ENCODE assay signal across 24 cellular contexts in the genomic region with DNA sequence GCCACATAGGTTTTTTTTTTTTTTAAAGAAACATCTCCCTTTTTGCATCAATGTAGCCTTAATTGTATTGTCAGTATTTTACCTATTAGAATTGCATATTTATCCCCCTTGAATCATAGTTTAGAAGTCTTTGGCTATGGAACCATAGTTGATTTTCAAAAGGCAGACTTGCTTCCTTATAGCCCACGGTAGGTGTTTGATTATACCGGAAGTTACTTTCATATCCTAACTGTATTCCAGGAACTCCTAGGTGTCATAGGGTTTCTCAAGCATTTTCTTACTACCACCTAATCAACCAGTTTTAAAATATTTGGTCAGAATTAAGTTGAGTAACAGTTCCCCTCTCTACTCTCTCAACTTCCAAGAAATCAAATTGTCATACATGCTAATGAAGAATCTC.
"Had no signal": no experiment of that assay in that cellular context is flagged by ENCODE, and none has a peak within 500 bp of the region (broad histone marks: within the 10 kb centered on the region; RNA-seq: fewer than 3 reads in every experiment).

No MANE protein-coding gene starts in this region.

- H3K4me1 ChIP-seq: neural progenitor cell, right lobe of liver, vagina had no signal

- DNase-seq: hypothalamus; immature natural killer cell; kidney; lower lobe of right lung; mammary epithelial cell; mesenchymal stem cell; naive B cell; natural killer cell; nephron progenitor cell; occipital lobe; right lobe of liver; stimulated activated CD4-positive, alpha-beta T cell treated with anti-CD3 and anti-CD28 coated beads, Interleukin-2, amount 100 ng/mL, for 24 hours; stimulated activated CD4-positive, alpha-beta T cell treated with anti-CD3 and anti-CD28 coated beads, Interleukin-4, amount 100 ng/mL, for 1 hour; stimulated activated naive CD4-positive, alpha-beta T cell had no signal

- H3K27me3 Mint-ChIP-seq: type B pancreatic cell had no signal

- H3K4me1 Mint-ChIP-seq: immature natural killer cell, naive B cell, natural killer cell, nephron progenitor cell had no signal

- H3K4me3 ChIP-seq: lower lobe of right lung, neural progenitor cell, right atrium auricular region, right lobe of liver, smooth muscle cell, tibial nerve, vagina had no signal

- H3K27ac Mint-ChIP-seq: immature natural killer cell; naive B cell; natural killer cell; nephron progenitor cell; neural progenitor cell; progenitor cell of endocrine pancreas; stimulated activated naive CD8-positive, alpha-beta T cell treated with anti-CD3 and anti-CD28 coated beads, Interleukin-15, Interleukin-2, amounts not matched to agents 100 ng/mL and 50 ng/mL, for 24 hours; type B pancreatic cell had no signal

- FAIRE-seq: islet of Langerhans, kidney had no signal

- H3K4me3 Mint-ChIP-seq: immature natural killer cell; naive B cell; natural killer cell; nephron progenitor cell; neural progenitor cell; stimulated activated naive CD8-positive, alpha-beta T cell treated with anti-CD3 and anti-CD28 coated beads, Interleukin-15, Interleukin-2, amounts not matched to agents 100 ng/mL and 50 ng/mL, for 24 hours; type B pancreatic cell had no signal

- ATAC-seq: natural killer cell, right lobe of liver had no signal

- H3K9me3 Mint-ChIP-seq: immature natural killer cell; naive B cell; natural killer cell; nephron progenitor cell; neural progenitor cell; stimulated activated naive CD8-positive, alpha-beta T cell treated with anti-CD3 and anti-CD28 coated beads, Interleukin-15, Interleukin-2, amounts not matched to agents 100 ng/mL and 50 ng/mL, for 24 hours; type B pancreatic cell had no signal

- H3K36me3 ChIP-seq: lower lobe of right lung, neural progenitor cell, neutrophil, right atrium auricular region, right lobe of liver, tibial nerve, vagina had no signal

- H3K36me3 Mint-ChIP-seq: immature natural killer cell, naive B cell, natural killer cell, neural progenitor cell, type B pancreatic cell had no signal

- H3K4me2 ChIP-seq: neural progenitor cell, smooth muscle cell had no signal

- H2AFZ ChIP-seq: neural progenitor cell had no signal

- H3K27ac ChIP-seq: lower lobe of right lung, neural progenitor cell, neutrophil, right atrium auricular region, right lobe of liver, tibial nerve, vagina had no signal

- H3K9me3 ChIP-seq: lower lobe of right lung, neutrophil, right atrium auricular region, right lobe of liver, tibial nerve, vagina had no signal
